4 cellular contexts compared by ENCODE assay signal in the genomic region with DNA sequence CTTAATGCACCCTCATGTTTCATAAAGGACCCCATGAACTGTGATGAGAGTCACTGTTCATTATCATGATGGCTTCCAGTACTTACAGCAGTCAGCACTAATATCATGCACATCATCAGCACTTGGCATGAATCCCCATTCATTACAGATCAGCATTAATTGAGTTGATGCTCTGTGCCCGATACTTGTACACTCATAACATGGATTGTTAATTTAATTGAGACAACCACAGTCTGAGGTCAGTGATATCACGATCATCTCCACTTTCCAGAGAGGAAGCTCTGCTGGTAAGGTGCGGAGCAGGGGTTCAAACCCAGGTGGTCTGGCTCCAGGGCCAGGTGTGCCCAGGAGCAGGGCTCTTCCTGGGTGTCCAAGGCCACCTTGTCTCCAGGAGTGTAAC. TPM values are rescaled to one million over a fixed set of nuclear protein-coding genes. Genes with fewer than 3 reads are reported as not detected.
"Had no signal": no experiment of that assay in that cellular context is flagged by ENCODE, and none has a peak within 500 bp of the region (broad histone marks: within the 10 kb centered on the region; RNA-seq: fewer than 3 reads in every experiment).

No MANE protein-coding gene starts in this region.

RNA-seq across cellular contexts. Expression of a gene that starts 21.2 kb away (rescaled TPM):
- total RNA-seq: LHCN-M2, M059J, MCF 10A, NCI-H460 had no signal

RNA-seq across cellular contexts. Expression of a gene that starts 40.0 kb away (rescaled TPM):
- total RNA-seq: LHCN-M2, NCI-H460 had no signal
